In genomic region chr22:46578824-46579561, GRCh38 we compare ENCODE assay signal across 1 cellular context.
TF ChIP-seq lines count a peak whose summit lies in the region.

No MANE protein-coding gene starts in this region.

TF ChIP-seq in HEK293, 187 proteins besides CTCF, POLR2A, EP300 and RAD21 (continued from another document):
- TF ChIP-seq ZBTB10 (tag by site-specific recombination; IDR thresholded peaks at IDR 0.05) (no peak), ZNF549 (tag by site-specific recombination; IDR thresholded peaks at IDR 0.05) (no peak), ZNF692 (tag by site-specific recombination; IDR thresholded peaks at IDR 0.05) (0 out of 2 replicates have a peak, but pooled peaks have one; percentile 15), ELK4 (IDR thresholded peaks at IDR 0.05; ENCODE audit: borderline replicate concordance, low read depth, low read length) (no peak), ZBTB17 (tag by site-specific recombination; IDR thresholded peaks at IDR 0.05) (peak; percentile 58), ZNF292 (tag by site-specific recombination; IDR thresholded peaks at IDR 0.05; ENCODE audit: borderline replicate concordance, low read depth) (no peak), ZBTB11 (tag by site-specific recombination; conservative IDR thresholded peaks at IDR 0.05; ENCODE audit: low read depth) (no peak), PRDM1 (tag by site-specific recombination; IDR thresholded peaks at IDR 0.05) (0 out of 2 replicates have a peak, but pooled peaks have one; percentile 32), ZNF114 (tag by site-specific recombination; IDR thresholded peaks at IDR 0.05) (no peak), MZF1 (tag by site-specific recombination; IDR thresholded peaks at IDR 0.05; ENCODE audit: borderline replicate concordance) (no peak), TRIM28 (IDR thresholded peaks at IDR 0.05; ENCODE audit: borderline replicate concordance, low read length) (no peak), IKZF3 (tag by site-specific recombination; IDR thresholded peaks at IDR 0.05) (0 out of 2 replicates have a peak, but pooled peaks have one; percentile 14), TSHZ1 (tag by site-specific recombination; IDR thresholded peaks at IDR 0.05; ENCODE audit: borderline replicate concordance) (no peak), ZNF707 (tag by site-specific recombination; IDR thresholded peaks at IDR 0.05) (no peak), YY1 (tag by site-specific recombination; IDR thresholded peaks at IDR 0.05) (no peak), ZNF350 (tag by site-specific recombination; IDR thresholded peaks at IDR 0.05) (no peak), GLIS2 (tag by site-specific recombination; IDR thresholded peaks at IDR 0.05) (no peak), ZIC2 (tag by site-specific recombination; IDR thresholded peaks at IDR 0.05) (peak; percentile 69), MYNN (tag by site-specific recombination; IDR thresholded peaks at IDR 0.05; ENCODE audit: borderline replicate concordance) (no peak), ZNF19 (tag by site-specific recombination; IDR thresholded peaks at IDR 0.05; ENCODE audit: low read depth) (no peak), ZBTB8A (tag by site-specific recombination; IDR thresholded peaks at IDR 0.05) (0 out of 2 replicates have a peak, but pooled peaks have one; percentile 19), ZNF341 (tag by site-specific recombination; IDR thresholded peaks at IDR 0.05; ENCODE audit: low read depth) (peak; percentile 64), ZNF530 (tag by site-specific recombination; IDR thresholded peaks at IDR 0.05; ENCODE audit: low read depth) (no peak), WT1 (tag by site-specific recombination; IDR thresholded peaks at IDR 0.05) (no peak), ZNF324 (tag by site-specific recombination; IDR thresholded peaks at IDR 0.05) (no peak), ZNF623 (tag by site-specific recombination; IDR thresholded peaks at IDR 0.05) (no peak), PRDM4 (tag by site-specific recombination; IDR thresholded peaks at IDR 0.05) (no peak)
